ENCODE assay signal across 8 cellular contexts in the genomic region with DNA sequence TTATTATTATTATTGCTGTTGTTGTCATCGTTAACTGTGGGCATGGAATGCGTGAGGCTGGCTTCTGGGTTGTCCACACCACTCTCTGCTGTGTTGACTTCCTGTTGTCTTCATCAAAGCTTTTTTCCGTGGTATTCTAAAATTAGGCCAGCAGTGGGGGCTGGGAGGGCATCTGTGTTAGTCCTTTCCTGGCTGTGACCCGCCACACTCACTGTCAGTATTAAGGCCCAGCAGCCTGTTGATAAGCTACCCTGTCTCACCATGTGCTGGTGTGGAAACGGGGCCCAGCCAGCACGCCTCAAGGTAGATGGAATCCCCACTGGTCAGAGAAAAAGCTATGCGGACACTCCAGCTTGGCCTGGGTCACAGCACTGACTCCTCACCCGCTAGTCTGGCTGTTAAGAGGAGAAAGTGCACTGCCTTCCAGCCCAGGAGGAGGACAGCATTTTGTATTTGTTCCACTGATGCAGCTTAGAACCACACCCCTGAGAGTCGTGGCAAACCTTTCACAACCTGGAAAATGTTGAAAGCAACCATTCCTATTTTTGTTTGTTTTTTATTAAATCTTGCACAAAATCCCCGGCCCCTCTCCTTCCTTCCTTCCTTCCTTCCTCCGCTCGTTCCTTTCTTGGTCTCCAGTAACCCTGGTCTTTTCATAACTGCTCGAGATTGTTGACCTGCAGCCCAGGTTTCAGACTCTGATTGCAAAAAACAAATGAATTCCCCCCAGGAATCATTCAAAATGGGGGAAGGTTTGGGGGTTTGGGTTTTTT. TPM values are rescaled to one million over a fixed set of nuclear protein-coding genes. Genes with fewer than 3 reads are reported as not detected.
DNase-seq lines count a peak whose midpoint lies in the region; ATAC-seq and TF ChIP-seq lines count a peak whose summit lies in the region.
"Not testable (repeated sequence)": the region's sequence is repeated elsewhere in the genome, so short reads cannot be mapped to it uniquely, and the experiment has no call there.

No MANE protein-coding gene starts in this region.

- TF ChIP-seq CTCF in mucosa of descending colon (IDR thresholded peaks at IDR 0.05) = not testable (repeated sequence)

- peak overlapping the region in 10 of 11 experiments; percentile 11 to 89 (median 82); a peak in 19 of 22 replicates for H3K27ac ChIP-seq in BLaER1 treated with 17β-estradiol and CSF1 and Interleukin-3, amounts not matched to agents 10 nM and 100 nM
- H3K27ac ChIP-seq in SK-N-MC = 0 out of 2 replicates have a peak overlapping the region, but pooled peaks have one; percentile 19

- H3K36me3 ChIP-seq in BLaER1 treated with 17β-estradiol and CSF1 and Interleukin-3, amounts not matched to agents 10 nM and 100 nM = peaks cover 16 to 66% (median 56%) of the 10 kb centered on the region in 11 experiments
- peaks cover 11% of the 10 kb centered on the region; the same call in 1 of the 2 replicates for H3K36me3 ChIP-seq in SK-N-MC (ENCODE audit: insufficient read depth, low read length)
- not testable (repeated sequence) for H3K36me3 ChIP-seq in mucosa of descending colon (ENCODE audit: low read depth)

- H3K4me1 ChIP-seq in BLaER1 treated with 17β-estradiol and CSF1 and Interleukin-3, amounts not matched to agents 10 nM and 100 nM = peaks cover 86 to 100% (median 100%) of the 10 kb centered on the region in 10 experiments
- H3K4me1 ChIP-seq in mucosa of descending colon (ENCODE audit: low read depth) = not testable (repeated sequence)

- H3K9ac ChIP-seq in BLaER1 treated with 17β-estradiol and CSF1 and Interleukin-3, amounts not matched to agents 10 nM and 100 nM = peak overlapping the region in 9 of 11 experiments; percentile 45 to 79 (median 71); a peak in 16 of 22 replicates
- not testable (repeated sequence) for H3K9ac ChIP-seq in SK-N-MC (ENCODE audit: insufficient read length)

- H3K9me3 Mint-ChIP-seq in activated CD8-positive, alpha-beta memory T cell treated with anti-CD3 and anti-CD28 coated beads, Interleukin-2, amount 10 ng/mL, durations not matched to agents 7 days and 5 days (ENCODE audit: low read depth); activated naive CD8-positive, alpha-beta T cell treated with anti-CD3 and anti-CD28 coated beads, Interleukin-2, amount 10 ng/mL, durations not matched to agents 7 days and 5 days; stimulated activated memory B cell treated with anti-CD40 and anti-IgM and Interleukin-4, amounts not matched to agents 10 μg/mL and 1 μg/mL and 100 μg/mL, for 72 hours: not testable (repeated sequence)

- H3K36me3 Mint-ChIP-seq in activated CD8-positive, alpha-beta memory T cell treated with anti-CD3 and anti-CD28 coated beads, Interleukin-2, amount 10 ng/mL, durations not matched to agents 7 days and 5 days = peaks cover 41% of the 10 kb centered on the region
- peaks cover 28% of the 10 kb centered on the region for H3K36me3 Mint-ChIP-seq in activated naive CD8-positive, alpha-beta T cell treated with anti-CD3 and anti-CD28 coated beads, Interleukin-2, amount 10 ng/mL, durations not matched to agents 7 days and 5 days
- H3K36me3 Mint-ChIP-seq in stimulated activated memory B cell treated with anti-CD40 and anti-IgM and Interleukin-4, amounts not matched to agents 10 μg/mL and 1 μg/mL and 100 μg/mL, for 72 hours = peaks cover 40% of the 10 kb centered on the region

- DNase-seq in SK-N-MC (ENCODE audit: low read depth, low spot score); activated naive CD8-positive, alpha-beta T cell treated with anti-CD3 and anti-CD28 coated beads, Interleukin-2, amount 10 ng/mL, durations not matched to agents 7 days and 5 days; Right ventricle myocardium inferior (ENCODE audit: missing footprints); mucosa of descending colon: not testable (repeated sequence)
- peak; percentile 71 for DNase-seq in activated CD8-positive, alpha-beta memory T cell treated with anti-CD3 and anti-CD28 coated beads, Interleukin-2, amount 10 ng/mL, durations not matched to agents 7 days and 5 days

- H3K4me3 ChIP-seq in BLaER1 treated with 17β-estradiol and CSF1 and Interleukin-3, amounts not matched to agents 10 nM and 100 nM = peak overlapping the region in 7 of 10 experiments; percentile 17 to 51 (median 37); a peak in 9 of 20 replicates
- not testable (repeated sequence) for H3K4me3 ChIP-seq in SK-N-MC, mucosa of descending colon

- intact Hi-C loops in Right ventricle myocardium inferior (cut with DNase I) = loop anchor here (5.0 kb wide), 1 partner anchor 52 kb away; a partner anchor contains a TSS
- intact Hi-C loops in mucosa of descending colon (cut with DNase I, micrococcal nuclease) = not testable (repeated sequence)

- H3K27me3 ChIP-seq in BLaER1 treated with 17β-estradiol and CSF1 and Interleukin-3, amounts not matched to agents 10 nM and 100 nM = not testable (repeated sequence)

- H3K4me2 ChIP-seq in BLaER1 treated with 17β-estradiol and CSF1 and Interleukin-3, amounts not matched to agents 10 nM and 100 nM = peak overlapping the region; percentile 76 to 98 (median 95)

- peaks cover 62% of the 10 kb centered on the region for H3K4me1 Mint-ChIP-seq in activated CD8-positive, alpha-beta memory T cell treated with anti-CD3 and anti-CD28 coated beads, Interleukin-2, amount 10 ng/mL, durations not matched to agents 7 days and 5 days
- H3K4me1 Mint-ChIP-seq in activated naive CD8-positive, alpha-beta T cell treated with anti-CD3 and anti-CD28 coated beads, Interleukin-2, amount 10 ng/mL, durations not matched to agents 7 days and 5 days = peaks cover 49% of the 10 kb centered on the region
- peaks cover 49% of the 10 kb centered on the region for H3K4me1 Mint-ChIP-seq in stimulated activated memory B cell treated with anti-CD40 and anti-IgM and Interleukin-4, amounts not matched to agents 10 μg/mL and 1 μg/mL and 100 μg/mL, for 72 hours

- peak overlapping the region; percentile 93 for H3K27ac Mint-ChIP-seq in activated CD8-positive, alpha-beta memory T cell treated with anti-CD3 and anti-CD28 coated beads, Interleukin-2, amount 10 ng/mL, durations not matched to agents 7 days and 5 days
- H3K27ac Mint-ChIP-seq in activated naive CD8-positive, alpha-beta T cell treated with anti-CD3 and anti-CD28 coated beads, Interleukin-2, amount 10 ng/mL, durations not matched to agents 7 days and 5 days = peak overlapping the region; percentile 78
- peak overlapping the region; percentile 76 for H3K27ac Mint-ChIP-seq in stimulated activated memory B cell treated with anti-CD40 and anti-IgM and Interleukin-4, amounts not matched to agents 10 μg/mL and 1 μg/mL and 100 μg/mL, for 72 hours

- H4K20me1 ChIP-seq in BLaER1 treated with 17β-estradiol and CSF1 and Interleukin-3, amounts not matched to agents 10 nM and 100 nM = peaks cover 0 to 33% (median 0%) of the 10 kb centered on the region in 11 experiments; a peak in 10 of 22 replicates

- H3K9me3 ChIP-seq in BLaER1 treated with 17β-estradiol and CSF1 and Interleukin-3, amounts not matched to agents 10 nM and 100 nM (replicated peaks in 1 of 11); SK-N-MC (ENCODE audit: low read depth, low read length); mucosa of descending colon: not testable (repeated sequence)

- CTCF ChIA-PET in activated CD8-positive, alpha-beta memory T cell treated with anti-CD3 and anti-CD28 coated beads, Interleukin-2, amount 10 ng/mL, durations not matched to agents 7 days and 5 days (lab: Charles Lee) = interaction anchor here (0.8 to 1.4 kb wide), 2 partner anchors 10 to 43 kb away, joined by 3 to 5 read pairs; no protein-coding TSS in a partner anchor

- ATAC-seq in HG03175 (IDR thresholded peaks at IDR 0.05; ENCODE audit: unreplicated experiment) (peak; percentile 56), Right ventricle myocardium inferior (peak; percentile 42), mucosa of descending colon (peak; percentile 16)
- ATAC-seq in activated CD8-positive, alpha-beta memory T cell treated with anti-CD3 and anti-CD28 coated beads, Interleukin-2, amount 10 ng/mL, durations not matched to agents 7 days and 5 days = peak; percentile 32
- ATAC-seq in activated naive CD8-positive, alpha-beta T cell treated with anti-CD3 and anti-CD28 coated beads, Interleukin-2, amount 10 ng/mL, durations not matched to agents 7 days and 5 days (ENCODE audit: low read depth); stimulated activated memory B cell treated with anti-CD40 and anti-IgM and Interleukin-4, amounts not matched to agents 10 μg/mL and 1 μg/mL and 100 μg/mL, for 72 hours: not testable (repeated sequence)

- H3K4me3 Mint-ChIP-seq in activated CD8-positive, alpha-beta memory T cell treated with anti-CD3 and anti-CD28 coated beads, Interleukin-2, amount 10 ng/mL, durations not matched to agents 7 days and 5 days = peak overlapping the region; percentile 29
- H3K4me3 Mint-ChIP-seq in activated naive CD8-positive, alpha-beta T cell treated with anti-CD3 and anti-CD28 coated beads, Interleukin-2, amount 10 ng/mL, durations not matched to agents 7 days and 5 days = peak overlapping the region; percentile 47
- H3K4me3 Mint-ChIP-seq in stimulated activated memory B cell treated with anti-CD40 and anti-IgM and Interleukin-4, amounts not matched to agents 10 μg/mL and 1 μg/mL and 100 μg/mL, for 72 hours = not testable (repeated sequence)

- not testable (repeated sequence) for H3K27me3 Mint-ChIP-seq in activated CD8-positive, alpha-beta memory T cell treated with anti-CD3 and anti-CD28 coated beads, Interleukin-2, amount 10 ng/mL, durations not matched to agents 7 days and 5 days; activated naive CD8-positive, alpha-beta T cell treated with anti-CD3 and anti-CD28 coated beads, Interleukin-2, amount 10 ng/mL, durations not matched to agents 7 days and 5 days; stimulated activated memory B cell treated with anti-CD40 and anti-IgM and Interleukin-4, amounts not matched to agents 10 μg/mL and 1 μg/mL and 100 μg/mL, for 72 hours

- POLR2A ChIA-PET in activated naive CD8-positive, alpha-beta T cell treated with anti-CD3 and anti-CD28 coated beads, Interleukin-2, amount 10 ng/mL, durations not matched to agents 7 days and 5 days (lab: Charles Lee) = interaction anchor here (1.0 kb wide), 1 partner anchor 21 kb away, joined by 3 read pairs; a partner anchor contains a TSS

RNA-seq across cellular contexts. Expression of a gene that starts 21.0 kb away (rescaled TPM):
- total RNA-seq in activated CD8-positive, alpha-beta memory T cell treated with anti-CD3 and anti-CD28 coated beads, Interleukin-2, amount 10 ng/mL, durations not matched to agents 7 days and 5 days = 10 to 100 TPM in 1 of 2 experiments, 1 to 10 TPM in 1; 5.2 to 12.5 TPM
- total RNA-seq in activated naive CD8-positive, alpha-beta T cell treated with anti-CD3 and anti-CD28 coated beads, Interleukin-2, amount 10 ng/mL, durations not matched to agents 7 days and 5 days = 1 to 10 TPM; 5.5 to 6.3 TPM
- 12.9 TPM for total RNA-seq in Right ventricle myocardium inferior
- total RNA-seq in mucosa of descending colon = 10 to 100 TPM in 1 of 3 donors, 1 to 10 TPM in 2; 1.3 to 12.9 (median 2.0) TPM

RNA-seq across cellular contexts. Expression of a gene that starts 51.8 kb away (rescaled TPM):
- total RNA-seq in activated CD8-positive, alpha-beta memory T cell treated with anti-CD3 and anti-CD28 coated beads, Interleukin-2, amount 10 ng/mL, durations not matched to agents 7 days and 5 days = 10 to 100 TPM; 36.2 to 47.7 TPM
- 10 to 100 TPM; 49.2 to 53.0 TPM for total RNA-seq in activated naive CD8-positive, alpha-beta T cell treated with anti-CD3 and anti-CD28 coated beads, Interleukin-2, amount 10 ng/mL, durations not matched to agents 7 days and 5 days
- 56.4 TPM for total RNA-seq in Right ventricle myocardium inferior
- 10 to 100 TPM; 52.8 to 64.5 (median 57.1) TPM for total RNA-seq in mucosa of descending colon
